In genomic region chr9:74025402-74025894, GRCh38 we compare ENCODE assay signal across 1 cellular context.
A peak's percentile ranks its signal among the peaks of the same experiment; 100 is the strongest.
TF ChIP-seq lines count a peak whose summit lies in the region.

No MANE protein-coding gene starts in this region.

TF ChIP-seq in HepG2, 621 proteins besides CTCF, POLR2A, EP300 and RAD21 (continued from another document and continues in another):
- TF ChIP-seq ZHX1 (CRISPR knock-in tag; IDR thresholded peaks at IDR 0.05; ENCODE audit: low read depth) (no peak), MTF1 (CRISPR knock-in tag; IDR thresholded peaks at IDR 0.05) (no peak), MZF1 (CRISPR knock-in tag; IDR thresholded peaks at IDR 0.05; ENCODE audit: borderline replicate concordance) (no peak), BATF2 (CRISPR knock-in tag; IDR thresholded peaks at IDR 0.05) (no peak), SUZ12 (IDR thresholded peaks at IDR 0.05; ENCODE audit: low read depth, low read length) (no peak), ZNF737 (CRISPR knock-in tag; IDR thresholded peaks at IDR 0.05; ENCODE audit: borderline replicate concordance) (no peak), ZNF503 (CRISPR knock-in tag; IDR thresholded peaks at IDR 0.05) (peak; percentile 90), TBX3 (IDR thresholded peaks at IDR 0.05; ENCODE audit: borderline replicate concordance) (peak; percentile 81; the same call in 1 of the 2 replicates), ZBTB2 (CRISPR knock-in tag; IDR thresholded peaks at IDR 0.05; ENCODE audit: low read depth) (no peak), ZNF234 (CRISPR knock-in tag; conservative IDR thresholded peaks at IDR 0.05) (no peak), KDM5A (IDR thresholded peaks at IDR 0.05; ENCODE audit: borderline replicate concordance, low read length) (no peak), ZNF33A (CRISPR knock-in tag; IDR thresholded peaks at IDR 0.05; ENCODE audit: borderline replicate concordance) (no peak), NFAT5 (CRISPR knock-in tag; IDR thresholded peaks at IDR 0.05) (no peak), ZBTB21 (CRISPR knock-in tag; IDR thresholded peaks at IDR 0.05) (no peak), ZNF652 (CRISPR knock-in tag; IDR thresholded peaks at IDR 0.05; ENCODE audit: borderline replicate concordance, low read depth) (peak; percentile 34; the same call in 1 of the 2 replicates), ATF2 (CRISPR knock-in tag; IDR thresholded peaks at IDR 0.05) (peak; percentile 81), MAX (IDR thresholded peaks at IDR 0.05) (no peak; the same call in 1 of the 2 replicates), NONO (IDR thresholded peaks at IDR 0.05) (no peak), NONO (CRISPR knock-in tag; conservative IDR thresholded peaks at IDR 0.05) (no peak; the same call in 1 of the 2 replicates), ZNF460 (CRISPR knock-in tag; IDR thresholded peaks at IDR 0.05; ENCODE audit: borderline replicate concordance) (no peak; the same call in 1 of the 2 replicates), ATAD3A (CRISPR knock-in tag; IDR thresholded peaks at IDR 0.05) (no peak), ZNF576 (CRISPR knock-in tag; IDR thresholded peaks at IDR 0.05) (no peak), ZBTB37 (CRISPR knock-in tag; IDR thresholded peaks at IDR 0.05) (0 out of 2 replicates have a peak, but pooled peaks have one; percentile 63), ZNF580 (CRISPR knock-in tag; IDR thresholded peaks at IDR 0.05; ENCODE audit: borderline replicate concordance, low read depth) (no peak), HDAC2 (CRISPR knock-in tag; IDR thresholded peaks at IDR 0.05) (peak; percentile 90), JDP2 (CRISPR knock-in tag; IDR thresholded peaks at IDR 0.05; ENCODE audit: borderline replicate concordance) (no peak), KLF11 (CRISPR knock-in tag; IDR thresholded peaks at IDR 0.05) (no peak), MXI1 (IDR thresholded peaks at IDR 0.05; ENCODE audit: borderline replicate concordance, low read depth, low read length) (no peak), HMGXB4 (CRISPR knock-in tag; IDR thresholded peaks at IDR 0.05; ENCODE audit: borderline replicate concordance in 1 of 2, low read depth in 1 of 2) (no peak), GATAD2A (CRISPR knock-in tag; IDR thresholded peaks at IDR 0.05) (peak; percentile 99), ZNF784 (CRISPR knock-in tag; IDR thresholded peaks at IDR 0.05; ENCODE audit: borderline replicate concordance) (no peak), KDM4B (CRISPR knock-in tag; IDR thresholded peaks at IDR 0.05) (no peak), THAP11 (CRISPR knock-in tag; IDR thresholded peaks at IDR 0.05) (peak; percentile 65), ZNF232 (CRISPR knock-in tag; IDR thresholded peaks at IDR 0.05; ENCODE audit: borderline replicate concordance) (no peak), MAFK (conservative IDR thresholded peaks at IDR 0.05 in 1 of 2, IDR thresholded peaks at IDR 0.05 in 1 of 2; ENCODE audit: low read length in 2 of 2) (peak; percentile 49 to 58; a peak in 3 of 4 replicates), ZNF558 (CRISPR knock-in tag; IDR thresholded peaks at IDR 0.05; ENCODE audit: borderline replicate concordance) (no peak), ZNF788 (CRISPR knock-in tag; IDR thresholded peaks at IDR 0.05; ENCODE audit: borderline replicate concordance) (no peak), ZNF841 (CRISPR knock-in tag; IDR thresholded peaks at IDR 0.05; ENCODE audit: borderline replicate concordance) (no peak), FLYWCH1 (CRISPR knock-in tag; IDR thresholded peaks at IDR 0.05) (no peak), E2F5 (CRISPR knock-in tag; conservative IDR thresholded peaks at IDR 0.05) (no peak), ZKSCAN8 (CRISPR knock-in tag; IDR thresholded peaks at IDR 0.05; ENCODE audit: borderline replicate concordance) (peak; percentile 79; the same call in 1 of the 2 replicates), TARDBP (CRISPR knock-in tag; IDR thresholded peaks at IDR 0.05) (peak; percentile 57; the same call in 1 of the 2 replicates)
